ENCODE assay signal across 16 cellular contexts in the genomic region with DNA sequence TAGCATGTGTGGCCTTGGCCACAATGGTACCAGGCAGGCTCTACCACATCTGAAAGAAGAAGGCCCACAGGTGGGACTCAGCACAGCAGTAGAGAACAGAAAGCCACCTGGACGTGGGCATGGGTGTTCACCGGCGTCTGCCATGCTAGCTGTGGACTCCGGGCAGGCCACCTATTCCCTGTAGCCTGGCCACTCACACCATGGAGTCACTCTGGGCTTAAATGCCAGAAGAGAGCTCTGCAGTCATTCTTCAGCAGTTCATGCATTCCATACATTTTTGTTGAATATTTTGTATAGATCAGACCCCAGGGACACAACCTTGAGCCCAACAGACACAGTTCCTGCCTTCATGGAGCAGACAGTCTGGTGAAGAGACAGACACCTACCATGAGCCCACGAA.
DNase-seq lines count a peak whose midpoint lies in the region; ATAC-seq and TF ChIP-seq lines count a peak whose summit lies in the region.
"Had no signal": no experiment of that assay in that cellular context is flagged by ENCODE, and none has a peak within 500 bp of the region (broad histone marks: within the 10 kb centered on the region; RNA-seq: fewer than 3 reads in every experiment).

No MANE protein-coding gene starts in this region.

- H3K9me3 ChIP-seq in mucosa of descending colon: no peaks in the 10 kb centered on the region
- H3K9me3 ChIP-seq: Peyer's patch had no signal

- H3K27ac ChIP-seq in temporal lobe (ENCODE audit: low read depth, low read length): peak overlapping the region; percentile 87
- H3K27ac ChIP-seq: Peyer's patch, SK-N-MC had no signal

- H3K27me3 Mint-ChIP-seq in natural killer cell treated with Interleukin-12 subunit alpha and Interleukin-12 subunit beta and Interleukin-15 and Interleukin-18, amount 100 ng/mL, for 72 hours: peaks cover 2 to 7% of the 10 kb centered on the region in 2 donors
- H3K27me3 Mint-ChIP-seq in natural killer cell (ENCODE audit: low read depth in 2 of 2): peaks cover 0 to 4% of the 10 kb centered on the region in 2 donors
- H3K27me3 Mint-ChIP-seq in nephron (ENCODE audit: low read depth): peaks cover 9% of the 10 kb centered on the region

- no peaks in the 10 kb centered on the region for H3K4me1 ChIP-seq in mucosa of descending colon (ENCODE audit: low read depth)
- H3K4me1 ChIP-seq: Peyer's patch had no signal

- intact Hi-C loops in natural killer cell (cut with micrococcal nuclease) (no loop called here), mucosa of descending colon (cut with DNase I, micrococcal nuclease) (no loop called here)

- no peak overlapping the region for H3K4me3 Mint-ChIP-seq in natural killer cell treated with Interleukin-12 subunit alpha and Interleukin-12 subunit beta and Interleukin-15 and Interleukin-18, amount 100 ng/mL, for 72 hours
- H3K4me3 Mint-ChIP-seq in natural killer cell: no peak overlapping the region
- no peak overlapping the region for H3K4me3 Mint-ChIP-seq in nephron

- H3K27ac Mint-ChIP-seq in natural killer cell treated with Interleukin-12 subunit alpha and Interleukin-12 subunit beta and Interleukin-15 and Interleukin-18, amount 100 ng/mL, for 72 hours: no peak overlapping the region
- H3K27ac Mint-ChIP-seq in natural killer cell: no peak overlapping the region
- H3K27ac Mint-ChIP-seq in nephron: peak overlapping the region in 2 of 3 experiments; percentile 30 to 68

- no peaks in the 10 kb centered on the region for H3K9me3 Mint-ChIP-seq in natural killer cell treated with Interleukin-12 subunit alpha and Interleukin-12 subunit beta and Interleukin-15 and Interleukin-18, amount 100 ng/mL, for 72 hours
- no peaks in the 10 kb centered on the region for H3K9me3 Mint-ChIP-seq in natural killer cell
- H3K9me3 Mint-ChIP-seq in nephron: no peaks in the 10 kb centered on the region

- no peak for TF ChIP-seq CTCF in natural killer cell (IDR thresholded peaks at IDR 0.05)
- TF ChIP-seq CTCF in choroid plexus epithelial cell (conservative IDR thresholded peaks at IDR 0.05; ENCODE audit: low read depth, low read length): no peak
- TF ChIP-seq CTCF in nephron (IDR thresholded peaks at IDR 0.05; ENCODE audit: unreplicated experiment in 3 of 3): no peak
- no peak for TF ChIP-seq CTCF in mucosa of descending colon (IDR thresholded peaks at IDR 0.05)

- no peak for DNase-seq in natural killer cell treated with Interleukin-12 subunit alpha and Interleukin-12 subunit beta and Interleukin-15 and Interleukin-18, amount 100 ng/mL, for 72 hours (ENCODE audit: low spot score)
- DNase-seq in natural killer cell (no peak), choroid plexus epithelial cell (ENCODE audit: low read depth) (peak; percentile 12), NCI-H1092 treated with DMSO at 0.1 percent for 48 hours (lab: John Stamatoyannopoulos, UW) (no peak), mucosa of descending colon (no peak)
- DNase-seq: 8988T, HCEC 1CT, NCI-H1436, NCI-H2029 treated with DMSO at 0.1 percent for 48 hours, Peyer's patch, Right ventricle myocardium superior had no signal

- H3K4me1 Mint-ChIP-seq in natural killer cell treated with Interleukin-12 subunit alpha and Interleukin-12 subunit beta and Interleukin-15 and Interleukin-18, amount 100 ng/mL, for 72 hours (ENCODE audit: low read depth in 2 of 2): no peaks in the 10 kb centered on the region
- no peaks in the 10 kb centered on the region for H3K4me1 Mint-ChIP-seq in natural killer cell
- peaks cover 30% of the 10 kb centered on the region for H3K4me1 Mint-ChIP-seq in nephron

- peak; percentile 8 to 22 for ATAC-seq in natural killer cell treated with Interleukin-12 subunit alpha and Interleukin-12 subunit beta and Interleukin-15 and Interleukin-18, amount 100 ng/mL, for 72 hours
- no peak for ATAC-seq in natural killer cell
- ATAC-seq in HG03565 (IDR thresholded peaks at IDR 0.05; ENCODE audit: unreplicated experiment): no peak
- no peak for ATAC-seq in mucosa of descending colon

- no peaks in the 10 kb centered on the region for H3K36me3 Mint-ChIP-seq in natural killer cell treated with Interleukin-12 subunit alpha and Interleukin-12 subunit beta and Interleukin-15 and Interleukin-18, amount 100 ng/mL, for 72 hours
- no peaks in the 10 kb centered on the region for H3K36me3 Mint-ChIP-seq in natural killer cell
- peaks cover 22% of the 10 kb centered on the region for H3K36me3 Mint-ChIP-seq in nephron (ENCODE audit: low read depth)

- no peak overlapping the region for H3K4me3 ChIP-seq in choroid plexus epithelial cell (ENCODE audit: low read depth, low read length)
- no peak overlapping the region for H3K4me3 ChIP-seq in mucosa of descending colon
- H3K4me3 ChIP-seq: K562, Peyer's patch, SK-N-MC had no signal

- no peaks in the 10 kb centered on the region for H3K36me3 ChIP-seq in mucosa of descending colon (ENCODE audit: low read depth)
- H3K36me3 ChIP-seq: Peyer's patch had no signal

Comparison
In these comparisons a context has a peak if more than half of its experiments do, and no peak if none do; other contexts are left out.
1. ATAC-seq: peak in natural killer cell treated with Interleukin-12 subunit alpha and Interleukin-12 subunit beta and Interleukin-15 and Interleukin-18, amount 100 ng/mL, for 72 hours (2 of 2); none in natural killer cell (0 of 3), HG03565 (single experiment) and mucosa of descending colon (single experiment).
2. H3K27ac Mint-ChIP-seq: peak in nephron (2 of 3); none in natural killer cell treated with Interleukin-12 subunit alpha and Interleukin-12 subunit beta and Interleukin-15 and Interleukin-18, amount 100 ng/mL, for 72 hours (0 of 2) and natural killer cell (0 of 2).